24 cellular contexts compared by ENCODE assay signal in genomic region chr1:5009376-5010065, GRCh38.
"Had no signal": no experiment of that assay in that cellular context is flagged by ENCODE, and none has a peak within 500 bp of the region (broad histone marks: within the 10 kb centered on the region; RNA-seq: fewer than 3 reads in every experiment).

No MANE protein-coding gene starts in this region.

- H3K27ac ChIP-seq: ascending aorta, breast epithelium, cardiac muscle cell, colonic mucosa, foreskin keratinocyte, gastrocnemius medialis had no signal

- H3K27me3 ChIP-seq: ascending aorta, cardiac muscle cell, colonic mucosa, foreskin keratinocyte had no signal

- ATAC-seq: activated CD4-positive, alpha-beta T cell treated with anti-CD3 and anti-CD28 coated beads for 36 hours; activated CD8-positive, alpha-beta memory T cell treated with anti-CD3 and anti-CD28 coated beads, Interleukin-2, amount 10 ng/mL, durations not matched to agents 7 days and 5 days; activated CD8-positive, alpha-beta T cell treated with anti-CD3 and anti-CD28 coated beads, Interleukin-2, amount 10 ng/mL, durations not matched to agents 7 days and 5 days; esophagus mucosa; foreskin keratinocyte; gastrocnemius medialis had no signal

- H3K9me3 ChIP-seq: ascending aorta, breast epithelium, colonic mucosa, gastrocnemius medialis had no signal

- H3K36me3 ChIP-seq: ascending aorta, breast epithelium, cardiac muscle cell, colonic mucosa, gastrocnemius medialis had no signal

- H3K4me1 ChIP-seq: ascending aorta, breast epithelium, colonic mucosa, foreskin keratinocyte, gastrocnemius medialis had no signal

- DNase-seq: activated CD4-positive, alpha-beta memory T cell treated with anti-CD3 and anti-CD28 coated beads for 36 hours; activated CD4-positive, alpha-beta T cell treated with anti-CD3 and anti-CD28 coated beads for 36 hours; activated CD4-positive, alpha-beta T cell treated with anti-CD3 and anti-CD28 coated beads, Interleukin-2, amount 10 ng/mL, durations not matched to agents 24 days and 14 days; activated CD4-positive, CD25-positive, alpha-beta regulatory T cell; activated CD4-positive, CD25-positive, alpha-beta regulatory T cell treated with anti-CD3 and anti-CD28 coated beads, Interleukin-2, amount 50 U/mL, for 72 hours; activated CD8-positive, alpha-beta memory T cell treated with anti-CD3 and anti-CD28 coated beads, Interleukin-2, amount 10 ng/mL, durations not matched to agents 7 days and 5 days; activated CD8-positive, alpha-beta memory T cell treated with anti-CD3 and anti-CD28 coated beads, Interleukin-2, amount 50 U/mL, for 4 hours; activated CD8-positive, alpha-beta T cell treated with anti-CD3 and anti-CD28 coated beads, Interleukin-2, amount 10 ng/mL, durations not matched to agents 7 days and 5 days; activated effector memory CD4-positive, alpha-beta T cell treated with anti-CD3 and anti-CD28 coated beads, Interleukin-2, amount 50 U/mL, for 16 hours; activated naive CD4-positive, alpha-beta T cell treated with anti-CD3 and anti-CD28 coated beads for 36 hours; activated naive CD8-positive, alpha-beta T cell treated with anti-CD3 and anti-CD28 coated beads, Interleukin-2, amount 10 ng/mL, durations not matched to agents 7 days and 5 days; activated T-cell treated with anti-CD3 and anti-CD28 coated beads, Interleukin-2, amount 50 U/mL, for 1 hour; activated T-cell treated with anti-CD3 and anti-CD28 coated beads, Interleukin-2, amount 50 U/mL, for 48 hours; central memory CD4-positive, alpha-beta T cell; cerebellar nuclear complex; colonic mucosa; effector CD8-positive, alpha-beta T cell; foreskin keratinocyte; gastrocnemius medialis; T-helper 2 cell had no signal

- H3K4me3 ChIP-seq: ascending aorta, breast epithelium, cardiac muscle cell, colonic mucosa, gastrocnemius medialis had no signal
